37 cellular contexts compared by ENCODE assay signal in the genomic region with DNA sequence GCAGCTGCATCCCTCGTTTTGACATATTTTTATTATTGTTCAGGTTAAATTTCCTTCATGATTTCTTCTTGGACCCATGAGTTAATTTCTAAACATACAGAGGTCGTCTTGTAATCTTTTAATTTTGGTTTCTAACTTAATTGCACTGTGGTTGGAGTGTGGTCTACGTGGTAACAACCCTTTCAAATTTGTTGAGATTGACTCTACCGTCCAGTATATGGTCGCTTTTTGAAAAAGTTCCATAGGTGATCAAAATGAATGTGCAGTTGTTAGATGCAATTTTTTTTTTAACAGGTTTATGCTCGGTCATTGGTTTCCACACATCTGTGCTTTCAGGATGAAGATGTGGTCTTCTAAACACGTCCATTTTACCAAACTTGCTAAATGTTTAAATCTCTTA. TPM values are rescaled to one million over a fixed set of nuclear protein-coding genes. Genes with fewer than 3 reads are reported as not detected.
"Had no signal": no experiment of that assay in that cellular context is flagged by ENCODE, and none has a peak within 500 bp of the region (broad histone marks: within the 10 kb centered on the region; RNA-seq: fewer than 3 reads in every experiment).

No MANE protein-coding gene starts in this region.

- DNase-seq: activated effector memory CD4-positive, alpha-beta T cell treated with anti-CD3 and anti-CD28 coated beads, Interleukin-2, amount 50 U/mL, for 16 hours; activated effector memory CD4-positive, alpha-beta T cell treated with Interleukin-2 at 50 U/mL for 16 hours; activated gamma-delta T cell; activated gamma-delta T cell treated with Interleukin-2 at 50 U/mL for 16 hours; activated naive CD4-positive, alpha-beta T cell; activated naive CD4-positive, alpha-beta T cell treated with anti-CD3 and anti-CD28 coated beads for 36 hours; activated naive CD4-positive, alpha-beta T cell treated with anti-CD3 and anti-CD28 coated beads, Interleukin-2, amount 10 ng/mL, durations not matched to agents 7 days and 5 days; activated naive CD4-positive, alpha-beta T cell treated with anti-CD3 and anti-CD28 coated beads, Interleukin-2, amount 50 U/mL, for 16 hours; activated naive CD4-positive, alpha-beta T cell treated with Interleukin-2 at 50 U/mL for 16 hours; activated naive CD8-positive, alpha-beta T cell treated with anti-CD3 and anti-CD28 coated beads for 36 hours; activated naive CD8-positive, alpha-beta T cell treated with anti-CD3 and anti-CD28 coated beads, Interleukin-2, amount 10 ng/mL, durations not matched to agents 7 days and 5 days; activated naive CD8-positive, alpha-beta T cell treated with anti-CD3 and anti-CD28 coated beads, Interleukin-2, amount 50 U/mL, for 24 hours; activated T-cell treated with anti-CD3 and anti-CD28 coated beads, Interleukin-2, amount 50 U/mL, for 1 hour; activated T-cell treated with anti-CD3 and anti-CD28 coated beads, Interleukin-2, amount 50 U/mL, for 24 hours; activated T-cell treated with anti-CD3 and anti-CD28 coated beads, Interleukin-2, amount 50 U/mL, for 4 hours; activated T-cell treated with anti-CD3 and anti-CD28 coated beads, Interleukin-2, amount 50 U/mL, for 48 hours; activated T-cell treated with anti-CD3 and anti-CD28 coated beads, Interleukin-2, amount 50 U/mL, for 72 hours; adrenal gland; amniotic stem cell; amygdala; anterior cingulate cortex; aorta; body of pancreas; brain microvascular endothelial cell; caudate nucleus; central memory CD4-positive, alpha-beta T cell; cerebellar nuclear complex had no signal

- H3K4me3 Mint-ChIP-seq: activated naive CD4-positive, alpha-beta T cell treated with anti-CD3 and anti-CD28 coated beads for 36 hours; activated naive CD4-positive, alpha-beta T cell treated with anti-CD3 and anti-CD28 coated beads, Interleukin-2, amount 10 ng/mL, durations not matched to agents 7 days and 5 days; activated naive CD4-positive, alpha-beta T cell treated with anti-CD3 and anti-CD28 coated beads, Interleukin-2, amount 50 U/mL, for 24 hours; activated naive CD8-positive, alpha-beta T cell; activated naive CD8-positive, alpha-beta T cell treated with anti-CD3 and anti-CD28 coated beads for 36 hours; activated naive CD8-positive, alpha-beta T cell treated with anti-CD3 and anti-CD28 coated beads, Interleukin-2, amount 10 ng/mL, durations not matched to agents 7 days and 5 days; activated naive CD8-positive, alpha-beta T cell treated with anti-CD3 and anti-CD28 coated beads, Interleukin-2, amount 50 U/mL, for 24 hours; activated T-cell treated with anti-CD3 and anti-CD28 coated beads, Interleukin-2, amount 50 U/mL, for 24 hours; activated T-cell treated with anti-CD3 and anti-CD28 coated beads, Interleukin-2, amount 50 U/mL, for 4 hours; activated T-cell treated with anti-CD3 and anti-CD28 coated beads, Interleukin-2, amount 50 U/mL, for 72 hours; activated T-helper 1 cell treated with anti-CD3 and anti-CD28 coated beads, Interleukin-12 subunit alpha, Interleukin-12 subunit beta, Interleukin-2, Interleukin-4 antibody, amounts not matched to agents 30 ng/mL and 10 ng/mL and 1 ng/mL, durations not matched to agents 14 hours and 24 hours and 36 hours; activated T-helper 17 cell treated with anti-CD3 and anti-CD28 coated beads, Interleukin-2, amount 50 U/mL, for 72 hours; brain had no signal

- H3K27ac Mint-ChIP-seq: activated naive CD4-positive, alpha-beta T cell treated with anti-CD3 and anti-CD28 coated beads for 36 hours; activated naive CD4-positive, alpha-beta T cell treated with anti-CD3 and anti-CD28 coated beads, Interleukin-2, amount 10 ng/mL, durations not matched to agents 7 days and 5 days; activated naive CD4-positive, alpha-beta T cell treated with anti-CD3 and anti-CD28 coated beads, Interleukin-2, amount 50 U/mL, for 24 hours; activated naive CD4-positive, alpha-beta T cell treated with anti-CD3 and anti-CD28 coated beads, Interleukin-2, amount 50 U/mL, for 72 hours; activated naive CD8-positive, alpha-beta T cell; activated naive CD8-positive, alpha-beta T cell treated with anti-CD3 and anti-CD28 coated beads for 36 hours; activated naive CD8-positive, alpha-beta T cell treated with anti-CD3 and anti-CD28 coated beads, Interleukin-2, amount 10 ng/mL, durations not matched to agents 7 days and 5 days; activated naive CD8-positive, alpha-beta T cell treated with anti-CD3 and anti-CD28 coated beads, Interleukin-2, amount 50 U/mL, for 24 hours; activated T-cell treated with anti-CD3 and anti-CD28 coated beads, Interleukin-2, amount 50 U/mL, for 24 hours; activated T-cell treated with anti-CD3 and anti-CD28 coated beads, Interleukin-2, amount 50 U/mL, for 72 hours; activated T-helper 1 cell treated with anti-CD3 and anti-CD28 coated beads, Interleukin-12 subunit alpha, Interleukin-12 subunit beta, Interleukin-2, Interleukin-4 antibody, amounts not matched to agents 30 ng/mL and 10 ng/mL and 1 ng/mL, durations not matched to agents 14 hours and 24 hours and 36 hours; activated T-helper 17 cell treated with anti-CD3 and anti-CD28 coated beads, Interleukin-2, amount 50 U/mL, for 72 hours; activated T-helper 2 cell treated with anti-CD3 and anti-CD28 coated beads, Interferon-gamma antibody, Interleukin-2, Interleukin-4, amounts not matched to agents 10 μg/mL and 5 μg/mL and 100 μg/mL, durations not matched to agents 14 hours and 24 hours and 36 hours; brain had no signal

- ATAC-seq: activated naive CD4-positive, alpha-beta T cell treated with anti-CD3 and anti-CD28 coated beads, Interleukin-2, amount 50 U/mL, for 72 hours; activated naive CD8-positive, alpha-beta T cell treated with anti-CD3 and anti-CD28 coated beads, Interleukin-2, amount 50 U/mL, for 24 hours; activated T-cell treated with anti-CD3 and anti-CD28 coated beads, Interleukin-2, amount 50 U/mL, for 4 hours; activated T-cell treated with anti-CD3 and anti-CD28 coated beads, Interleukin-2, amount 50 U/mL, for 72 hours; body of pancreas had no signal

- H3K9me3 Mint-ChIP-seq: activated naive CD4-positive, alpha-beta T cell treated with anti-CD3 and anti-CD28 coated beads for 36 hours; activated naive CD4-positive, alpha-beta T cell treated with anti-CD3 and anti-CD28 coated beads, Interleukin-2, amount 10 ng/mL, durations not matched to agents 7 days and 5 days; activated naive CD4-positive, alpha-beta T cell treated with anti-CD3 and anti-CD28 coated beads, Interleukin-2, amount 50 U/mL, for 24 hours; activated naive CD4-positive, alpha-beta T cell treated with anti-CD3 and anti-CD28 coated beads, Interleukin-2, amount 50 U/mL, for 72 hours; activated naive CD8-positive, alpha-beta T cell treated with anti-CD3 and anti-CD28 coated beads for 36 hours; activated naive CD8-positive, alpha-beta T cell treated with anti-CD3 and anti-CD28 coated beads, Interleukin-2, amount 10 ng/mL, durations not matched to agents 7 days and 5 days; activated naive CD8-positive, alpha-beta T cell treated with anti-CD3 and anti-CD28 coated beads, Interleukin-2, amount 50 U/mL, for 24 hours; activated T-cell treated with anti-CD3 and anti-CD28 coated beads, Interleukin-2, amount 50 U/mL, for 24 hours; activated T-cell treated with anti-CD3 and anti-CD28 coated beads, Interleukin-2, amount 50 U/mL, for 4 hours; activated T-cell treated with anti-CD3 and anti-CD28 coated beads, Interleukin-2, amount 50 U/mL, for 72 hours; activated T-helper 1 cell treated with anti-CD3 and anti-CD28 coated beads, Interleukin-12 subunit alpha, Interleukin-12 subunit beta, Interleukin-2, Interleukin-4 antibody, amounts not matched to agents 30 ng/mL and 10 ng/mL and 1 ng/mL, durations not matched to agents 14 hours and 24 hours and 36 hours; activated T-helper 17 cell treated with anti-CD3 and anti-CD28 coated beads, Interleukin-2, amount 50 U/mL, for 72 hours; activated T-helper 2 cell treated with anti-CD3 and anti-CD28 coated beads, Interferon-gamma antibody, Interleukin-2, Interleukin-4, amounts not matched to agents 10 μg/mL and 5 μg/mL and 100 μg/mL, durations not matched to agents 14 hours and 24 hours and 36 hours; brain had no signal

- H3K27me3 Mint-ChIP-seq: activated naive CD8-positive, alpha-beta T cell; activated naive CD8-positive, alpha-beta T cell treated with anti-CD3 and anti-CD28 coated beads for 36 hours; activated naive CD8-positive, alpha-beta T cell treated with anti-CD3 and anti-CD28 coated beads, Interleukin-2, amount 10 ng/mL, durations not matched to agents 7 days and 5 days; activated naive CD8-positive, alpha-beta T cell treated with anti-CD3 and anti-CD28 coated beads, Interleukin-2, amount 50 U/mL, for 24 hours; activated T-cell treated with anti-CD3 and anti-CD28 coated beads, Interleukin-2, amount 50 U/mL, for 24 hours; activated T-helper 17 cell treated with anti-CD3 and anti-CD28 coated beads, Interleukin-2, amount 50 U/mL, for 72 hours; brain had no signal

- H3K4me1 Mint-ChIP-seq: activated naive CD4-positive, alpha-beta T cell treated with anti-CD3 and anti-CD28 coated beads, Interleukin-2, amount 10 ng/mL, durations not matched to agents 7 days and 5 days; activated naive CD4-positive, alpha-beta T cell treated with anti-CD3 and anti-CD28 coated beads, Interleukin-2, amount 50 U/mL, for 24 hours; activated naive CD8-positive, alpha-beta T cell treated with anti-CD3 and anti-CD28 coated beads for 36 hours; activated T-helper 17 cell treated with anti-CD3 and anti-CD28 coated beads, Interleukin-2, amount 50 U/mL, for 72 hours; brain had no signal

RNA-seq across cellular contexts. Expression of a gene that starts 11.0 kb away (rescaled TPM):
- total RNA-seq: activated naive CD4-positive, alpha-beta T cell treated with anti-CD3 and anti-CD28 coated beads for 36 hours; activated naive CD4-positive, alpha-beta T cell treated with anti-CD3 and anti-CD28 coated beads, Interleukin-2, amount 50 U/mL, for 72 hours; activated naive CD8-positive, alpha-beta T cell treated with anti-CD3 and anti-CD28 coated beads for 36 hours; activated naive CD8-positive, alpha-beta T cell treated with anti-CD3 and anti-CD28 coated beads, Interleukin-2, amount 10 ng/mL, durations not matched to agents 7 days and 5 days; activated T-cell treated with anti-CD3 and anti-CD28 coated beads, Interleukin-2, amount 50 U/mL, for 4 hours; activated T-helper 1 cell treated with anti-CD3 and anti-CD28 coated beads, Interleukin-12 subunit alpha, Interleukin-12 subunit beta, Interleukin-2, Interleukin-4 antibody, amounts not matched to agents 30 ng/mL and 10 ng/mL and 1 ng/mL, durations not matched to agents 14 hours and 24 hours and 36 hours; activated T-helper 17 cell treated with anti-CD3 and anti-CD28 coated beads, Interleukin-2, amount 50 U/mL, for 72 hours; activated T-helper 2 cell treated with anti-CD3 and anti-CD28 coated beads, Interferon-gamma antibody, Interleukin-2, Interleukin-4, amounts not matched to agents 10 μg/mL and 5 μg/mL and 100 μg/mL, durations not matched to agents 14 hours and 24 hours and 36 hours; astrocyte; bronchial epithelial cell; chondrocyte had no signal
